Comparison of ENCODE assay signal across 24 cellular contexts in the genomic region with DNA sequence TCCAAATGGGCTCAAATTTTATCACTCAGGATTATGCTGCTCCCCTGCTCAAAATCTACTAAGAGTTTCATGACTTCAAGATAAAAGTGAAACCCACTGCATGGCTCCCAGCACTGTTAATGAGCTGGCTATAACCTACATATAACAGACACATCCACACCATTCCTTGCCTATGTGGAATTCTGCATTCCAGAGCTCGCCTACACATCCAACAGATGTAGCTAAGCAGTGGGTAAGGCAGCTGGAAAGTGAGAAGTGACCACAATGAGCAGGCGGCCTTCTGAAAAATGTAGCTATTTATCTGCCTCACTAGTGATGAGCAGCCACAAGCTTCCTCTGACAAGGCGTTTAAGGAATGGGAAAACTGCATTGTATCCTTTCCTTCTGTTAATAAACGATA.
DNase-seq lines count a peak whose midpoint lies in the region; ATAC-seq, FAIRE-seq and TF ChIP-seq lines count a peak whose summit lies in the region.
"Had no signal": no experiment of that assay in that cellular context is flagged by ENCODE, and none has a peak within 500 bp of the region (broad histone marks: within the 10 kb centered on the region; RNA-seq: fewer than 3 reads in every experiment).

No MANE protein-coding gene starts in this region.

- no peaks in the 10 kb centered on the region for H3K9me3 ChIP-seq in astrocyte (ENCODE audit: insufficient read depth, low read depth, low read length)
- H3K9me3 ChIP-seq: SK-N-SH, uterus had no signal

- H3K4me3 ChIP-seq in astrocyte (ENCODE audit: insufficient read depth, low read depth, low read length) (no peak overlapping the region), foreskin fibroblast (ENCODE audit: low read depth in 1 of 2, low read length in 2 of 2) (no peak overlapping the region), H7 (ENCODE audit: insufficient read depth, low read depth, low read length) (no peak overlapping the region)
- H3K4me3 ChIP-seq: spleen, uterus had no signal

- DNase-seq in GM03348 (ENCODE audit: low spot score) (peak; percentile 60), astrocyte (ENCODE audit: low read depth) (peak; percentile 97), foreskin fibroblast (peak; percentile 19 to 48), osteocyte (ENCODE audit: extremely low spot score, unreplicated experiment) (no peak), H7 (no peak), NCI-H446 (lab: John Stamatoyannopoulos, UW) (no peak)
- no peak for DNase-seq in activated CD4-positive, alpha-beta T cell treated with anti-CD3 and anti-CD28 coated beads, Interleukin-2, amount 50 U/mL, for 1 hour
- DNase-seq: activated CD4-positive, alpha-beta T cell treated with anti-CD3 and anti-CD28 coated beads, Interleukin-2, amount 10 ng/mL, durations not matched to agents 24 days and 14 days; activated CD8-positive, alpha-beta memory T cell treated with anti-CD3 and anti-CD28 coated beads, Interleukin-2, amount 50 U/mL, for 48 hours; activated gamma-delta T cell treated with Interleukin-2 at 50 U/mL for 16 hours; COR-L47; head of caudate nucleus; Karpas-422; NCI-H1105 treated with DMSO at 0.1 percent for 48 hours; NCI-H774; PC-3; SK-N-SH; spleen; stimulated activated CD8-positive, alpha-beta memory T cell treated with anti-CD3 and anti-CD28 coated beads, Interleukin-4, amount 100 ng/mL, for 48 hours; substantia nigra; uterus had no signal

- H3K27me3 Mint-ChIP-seq in astrocyte (ENCODE audit: low read depth, unreplicated experiment) (no peaks in the 10 kb centered on the region), osteocyte (ENCODE audit: unreplicated experiment) (no peaks in the 10 kb centered on the region)
- H3K27me3 Mint-ChIP-seq: progenitor cell of endocrine pancreas had no signal

- H3K36me3 ChIP-seq in astrocyte (ENCODE audit: insufficient read depth, low read length): no peaks in the 10 kb centered on the region
- H3K36me3 ChIP-seq in H7 (replicated peaks; ENCODE audit: control insufficient read depth, insufficient read depth, low read length): no peaks in the 10 kb centered on the region
- H3K36me3 ChIP-seq: spleen, uterus had no signal

- H4K20me1 ChIP-seq in astrocyte (ENCODE audit: insufficient read depth, low read length): no peaks in the 10 kb centered on the region

- no peak overlapping the region for H2AFZ ChIP-seq in astrocyte (ENCODE audit: low read depth, low read length)

- H3K36me3 Mint-ChIP-seq in astrocyte (ENCODE audit: low read depth, unreplicated experiment): no peaks in the 10 kb centered on the region
- H3K36me3 Mint-ChIP-seq in osteocyte (ENCODE audit: unreplicated experiment): no peaks in the 10 kb centered on the region
- H3K36me3 Mint-ChIP-seq: natural killer cell treated with Interleukin-12 subunit alpha and Interleukin-12 subunit beta and Interleukin-15 and Interleukin-18, amount 100 ng/mL, for 72 hours had no signal

- no peak for FAIRE-seq in astrocyte (lab: Jason Lieb, UNC)

- no peaks in the 10 kb centered on the region for H3K79me2 ChIP-seq in astrocyte (ENCODE audit: insufficient read depth, low read length)

- no peaks in the 10 kb centered on the region for H3K27me3 ChIP-seq in astrocyte (ENCODE audit: insufficient read depth, low read length)
- no peaks in the 10 kb centered on the region for H3K27me3 ChIP-seq in H7 (ENCODE audit: control insufficient read depth, insufficient read depth, low read length)
- H3K27me3 ChIP-seq: uterus had no signal

- TF ChIP-seq CTCF in astrocyte (IDR thresholded peaks at IDR 0.05; ENCODE audit: insufficient read depth, low read depth, low read length) (no peak), foreskin fibroblast (IDR thresholded peaks at IDR 0.05; ENCODE audit: low read depth, low read length) (no peak), osteocyte (IDR thresholded peaks at IDR 0.05) (no peak)

- H3K4me2 ChIP-seq in astrocyte (ENCODE audit: low read length): peak overlapping the region; percentile 51
- H3K4me2 ChIP-seq: SK-N-SH had no signal

- peak overlapping the region; percentile 38 for H3K9ac ChIP-seq in astrocyte (ENCODE audit: low read length)
- H3K9ac ChIP-seq: SK-N-SH had no signal

- ATAC-seq in GM19324 (IDR thresholded peaks at IDR 0.05; ENCODE audit: low FRiP score, unreplicated experiment): no peak
- ATAC-seq: PC-3 had no signal

- H3K9me3 Mint-ChIP-seq in astrocyte (ENCODE audit: unreplicated experiment) (no peaks in the 10 kb centered on the region), osteocyte (ENCODE audit: unreplicated experiment) (no peaks in the 10 kb centered on the region)
- H3K9me3 Mint-ChIP-seq: activated CD4-positive, alpha-beta T cell treated with anti-CD3 and anti-CD28 coated beads, Interleukin-2, amount 10 ng/mL, durations not matched to agents 24 days and 14 days; natural killer cell treated with Interleukin-12 subunit alpha and Interleukin-12 subunit beta and Interleukin-15 and Interleukin-18, amount 100 ng/mL, for 72 hours had no signal

- peak overlapping the region; percentile 99 for H3K27ac Mint-ChIP-seq in astrocyte (ENCODE audit: unreplicated experiment)
- H3K27ac Mint-ChIP-seq in osteocyte (ENCODE audit: unreplicated experiment): peak overlapping the region; percentile 5
- H3K27ac Mint-ChIP-seq: activated CD4-positive, alpha-beta T cell treated with anti-CD3 and anti-CD28 coated beads, Interleukin-2, amount 10 ng/mL, durations not matched to agents 24 days and 14 days; natural killer cell treated with Interleukin-12 subunit alpha and Interleukin-12 subunit beta and Interleukin-15 and Interleukin-18, amount 100 ng/mL, for 72 hours; progenitor cell of endocrine pancreas had no signal

- peaks cover 20% of the 10 kb centered on the region for H3K4me1 ChIP-seq in astrocyte (ENCODE audit: insufficient read depth, low read length)
- H3K4me1 ChIP-seq: spleen, uterus had no signal

- peaks cover 48% of the 10 kb centered on the region for H3K4me1 Mint-ChIP-seq in astrocyte (ENCODE audit: low read depth, unreplicated experiment)
- H3K4me1 Mint-ChIP-seq in osteocyte (ENCODE audit: unreplicated experiment): peaks cover 37% of the 10 kb centered on the region
- H3K4me1 Mint-ChIP-seq: activated CD4-positive, alpha-beta T cell treated with anti-CD3 and anti-CD28 coated beads, Interleukin-2, amount 10 ng/mL, durations not matched to agents 24 days and 14 days had no signal

- H3K27ac ChIP-seq in astrocyte (ENCODE audit: low read depth, low read length): peak overlapping the region; percentile 69
- H3K27ac ChIP-seq: spleen, uterus had no signal

- no peak overlapping the region for H3K4me3 Mint-ChIP-seq in astrocyte (ENCODE audit: unreplicated experiment)
- no peak overlapping the region for H3K4me3 Mint-ChIP-seq in osteocyte (ENCODE audit: unreplicated experiment)
- H3K4me3 Mint-ChIP-seq: activated CD4-positive, alpha-beta T cell treated with anti-CD3 and anti-CD28 coated beads, Interleukin-2, amount 10 ng/mL, durations not matched to agents 24 days and 14 days; natural killer cell treated with Interleukin-12 subunit alpha and Interleukin-12 subunit beta and Interleukin-15 and Interleukin-18, amount 100 ng/mL, for 72 hours had no signal

Comparison
In these comparisons a context has a peak if more than half of its experiments do, and no peak if none do; other contexts are left out.
1. DNase-seq: peak in GM03348 (single experiment), astrocyte (single experiment) and foreskin fibroblast (2 of 2); none in osteocyte (single experiment), H7 (single experiment), activated CD4-positive, alpha-beta T cell treated with anti-CD3 and anti-CD28 coated beads, Interleukin-2, amount 50 U/mL, for 1 hour (single experiment) and NCI-H446 (0 of 2).